ENCODE assay signal across 12 cellular contexts in genomic region chr19:48502720-48503018, GRCh38. TPM values are rescaled to one million over a fixed set of nuclear protein-coding genes. Genes with fewer than 3 reads are reported as not detected.
A peak's percentile ranks its signal among the peaks of the same experiment; 100 is the strongest.
DNase-seq lines count a peak whose midpoint lies in the region; ATAC-seq and TF ChIP-seq lines count a peak whose summit lies in the region.
"Had no signal": no experiment of that assay in that cellular context is flagged by ENCODE, and none has a peak within 500 bp of the region (broad histone marks: within the 10 kb centered on the region; RNA-seq: fewer than 3 reads in every experiment).

No MANE protein-coding gene starts in this region.

- H3F3A ChIP-seq in GM23338 (replicated peaks; ENCODE audit: low read depth): peaks cover 6% of the 10 kb centered on the region; the same call in 1 of the 2 replicates

- H3K9ac ChIP-seq in iPS-15b (ENCODE audit: low read depth, low read length): peak overlapping the region; percentile 47

- TF ChIP-seq CTCF in GM23338 (conservative IDR thresholded peaks at IDR 0.05; ENCODE audit: low read depth in 2 of 2) (no peak), Peyer's patch (IDR thresholded peaks at IDR 0.05) (no peak), suprapubic skin (IDR thresholded peaks at IDR 0.05) (no peak)

- no peaks in the 10 kb centered on the region for H3K9me3 ChIP-seq in Peyer's patch
- no peaks in the 10 kb centered on the region for H3K9me3 ChIP-seq in iPS-15b (ENCODE audit: control insufficient read depth, insufficient read depth, low read length)
- no peaks in the 10 kb centered on the region for H3K9me3 ChIP-seq in suprapubic skin
- H3K9me3 ChIP-seq: sigmoid colon had no signal

- H3K9me2 ChIP-seq in GM23338 (ENCODE audit: insufficient read depth): no peaks in the 10 kb centered on the region

- H3K9me3 Mint-ChIP-seq in GM23338: no peaks in the 10 kb centered on the region
- H3K9me3 Mint-ChIP-seq: activated CD4-positive, alpha-beta T cell treated with anti-CD3 and anti-CD28 coated beads, Interleukin-2, amount 10 ng/mL, durations not matched to agents 24 days and 14 days; T-helper 1 cell treated with Interleukin-12 subunit alpha and Interleukin-12 subunit beta and Interleukin-4 antibody, amounts not matched to agents 30 μg/mL and 1 μg/mL, for 36 hours had no signal

- H4K20me1 ChIP-seq in GM23338 (replicated peaks; ENCODE audit: insufficient read depth): no peaks in the 10 kb centered on the region

- H3K4me1 Mint-ChIP-seq in GM23338: peaks cover 16% of the 10 kb centered on the region

- H3K27ac ChIP-seq in GM23338 (ENCODE audit: low read depth): no peak overlapping the region
- H3K27ac ChIP-seq in Peyer's patch: peak overlapping the region in 3 of 4 donors; percentile 7 to 46 (median 17)
- no peak overlapping the region for H3K27ac ChIP-seq in suprapubic skin
- H3K27ac ChIP-seq: sigmoid colon had no signal

- H3K27me3 ChIP-seq in GM23338 (ENCODE audit: insufficient read depth) (no peaks in the 10 kb centered on the region), Peyer's patch (no peaks in the 10 kb centered on the region), iPS-15b (ENCODE audit: control insufficient read depth, insufficient read depth, low read length) (no peaks in the 10 kb centered on the region), suprapubic skin (peaks cover 33% of the 10 kb centered on the region)

- peaks cover 21% of the 10 kb centered on the region for H3K27me3 Mint-ChIP-seq in GM23338 (ENCODE audit: insufficient read depth, low read depth, poor library complexity)

- H3K36me3 Mint-ChIP-seq in GM23338 (ENCODE audit: low read depth): peaks cover 2% of the 10 kb centered on the region

- no peak for DNase-seq in GM23338 (ENCODE audit: low spot score)
- no peak for DNase-seq in Peyer's patch
- no peak for DNase-seq in suprapubic skin (ENCODE audit: low spot score in 2 of 2)
- DNase-seq in COLO829 (ENCODE audit: low spot score): no peak
- DNase-seq: DMS 273 treated with DMSO at 0.1 percent for 48 hours, sigmoid colon had no signal

- H2AFZ ChIP-seq in GM23338: 0 out of 2 replicates have a peak overlapping the region, but pooled peaks have one; percentile 63

- H3K4me1 ChIP-seq in GM23338 (ENCODE audit: insufficient read depth) (peaks cover 7% of the 10 kb centered on the region; the same call in 1 of the 2 replicates), Peyer's patch (peaks cover 0 to 8% (median under 1%) of the 10 kb centered on the region in 4 donors), iPS-15b (ENCODE audit: control insufficient read depth, insufficient read depth, low read length) (no peaks in the 10 kb centered on the region), suprapubic skin (peaks cover 21% of the 10 kb centered on the region)

- ATAC-seq in GM23338 (no peak), GM18505 (IDR thresholded peaks at IDR 0.05; ENCODE audit: unreplicated experiment) (no peak), HG03457 (IDR thresholded peaks at IDR 0.05; ENCODE audit: unreplicated experiment) (no peak)

- H3K4me2 ChIP-seq in GM23338: peak overlapping the region; percentile 85

- no peak for TF ChIP-seq EP300 in suprapubic skin (IDR thresholded peaks at IDR 0.05)

- 56% methylated on average over 4 of the region's 8 CpGs for WGBS in suprapubic skin

- peak overlapping the region; percentile 50 for H3K4me3 Mint-ChIP-seq in GM23338

- H3K27ac Mint-ChIP-seq in GM23338: peak overlapping the region; percentile 70; the same call in 1 of the 2 replicates
- H3K27ac Mint-ChIP-seq: T-helper 1 cell treated with Interleukin-12 subunit alpha and Interleukin-12 subunit beta and Interleukin-4 antibody, amounts not matched to agents 30 μg/mL and 1 μg/mL, for 36 hours had no signal

- H3K36me3 ChIP-seq in GM23338 (ENCODE audit: insufficient read depth) (no peaks in the 10 kb centered on the region), Peyer's patch (no peaks in the 10 kb centered on the region), iPS-15b (ENCODE audit: control insufficient read depth, insufficient read depth, low read length) (no peaks in the 10 kb centered on the region), suprapubic skin (no peaks in the 10 kb centered on the region)
- H3K36me3 ChIP-seq: sigmoid colon had no signal

- H3K4me3 ChIP-seq in GM23338 (peak overlapping the region; percentile 63), Peyer's patch (peak overlapping the region in 3 of 4 donors; percentile 22 to 45 (median 24)), iPS-15b (ENCODE audit: low read depth, low read length) (peak overlapping the region; percentile 75), suprapubic skin (peak overlapping the region; percentile 16)
- H3K4me3 ChIP-seq: sigmoid colon had no signal

- TF ChIP-seq POLR2A in Peyer's patch (IDR thresholded peaks at IDR 0.05): no peak
- TF ChIP-seq POLR2A in suprapubic skin (IDR thresholded peaks at IDR 0.05): no peak
- no peak for TF ChIP-seq POLR2A in GM18505 (IDR thresholded peaks at IDR 0.05; ENCODE audit: borderline replicate concordance, extremely low read depth, insufficient read depth, insufficient read length)

- H3K79me2 ChIP-seq in GM23338 (replicated peaks; ENCODE audit: insufficient read depth): no peaks in the 10 kb centered on the region

TF ChIP-seq in GM23338, 12 proteins besides CTCF, POLR2A, EP300 and RAD21:
- TF ChIP-seq ZNF114 (CRISPR knock-in tag; IDR thresholded peaks at IDR 0.05) (no peak), STAT1 (IDR thresholded peaks at IDR 0.05; ENCODE audit: unreplicated experiment) (no peak), EZH2phosphoT487 (IDR thresholded peaks at IDR 0.05; ENCODE audit: unreplicated experiment) (no peak)

RNA-seq across cellular contexts. Expression of gene LMTK3, which starts 9.0 kb away (rescaled TPM):
- total RNA-seq in GM23338 (2014; rRNA removed; shearing (Covaris generic)): 5.7 and 11.8 TPM in 2 replicates
- 1.6 and 2.0 TPM in 2 replicates for polyA plus RNA-seq in GM23338 (2016; fragmentation: Nextera tagmentation; extraction: Ambion mirVana)
- 10 to 100 TPM in 2 of 4 donors, 1 to 10 TPM in 2; 8.2 to 17.6 (median 12.8) TPM for total RNA-seq in Peyer's patch
- total RNA-seq in suprapubic skin: 1 to 10 TPM; 1.3 to 3.5 (median 1.6) TPM

RNA-seq across cellular contexts. Expression of gene CYTH2, which starts 33.5 kb away (rescaled TPM):
- 42.6 and 60.4 TPM in 2 replicates for total RNA-seq in GM23338 (2014; rRNA removed; shearing (Covaris generic))
- 38.8 and 41.1 TPM in 2 replicates for polyA plus RNA-seq in GM23338 (2016; fragmentation: Nextera tagmentation; extraction: Ambion mirVana)
- total RNA-seq in Peyer's patch (100 to 1,000 TPM in 1 of 4 donors, 10 to 100 TPM in 3; 64.5 to 160 (median 76.9) TPM), suprapubic skin (10 to 100 TPM; 54.9 to 86.5 (median 63.2) TPM)

RNA-seq across cellular contexts. Expression of gene KCNJ14, which starts 47.3 kb away (rescaled TPM):
- total RNA-seq in GM23338 (2014; rRNA removed; shearing (Covaris generic)): 0.94 and 1.2 TPM in 2 replicates
- polyA plus RNA-seq in GM23338 (2016; fragmentation: Nextera tagmentation; extraction: Ambion mirVana): 0.73 and 0.81 TPM in 2 replicates
- total RNA-seq in Peyer's patch (1 to 10 TPM in 3 of 4 donors, under 1 TPM in 1; 0.88 to 2.0 (median 1.8) TPM), suprapubic skin (1 to 10 TPM; 4.2 to 4.7 (median 4.6) TPM)

RNA-seq across cellular contexts. Expression of gene SULT2B1, which starts 49.3 kb away (rescaled TPM):
- total RNA-seq in GM23338 (2014; rRNA removed; shearing (Covaris generic)): 1.3 TPM in 1 of 2 replicates, not detected in the other
- polyA plus RNA-seq in GM23338 (2016; fragmentation: Nextera tagmentation; extraction: Ambion mirVana): 2.3 and 2.5 TPM in 2 replicates
- total RNA-seq in Peyer's patch: 10 to 100 TPM in 1 of 4 donors, 1 to 10 TPM in 3; 2.5 to 14.6 (median 5.9) TPM
- 100 to 1,000 TPM in 2 of 4 donors, 10 to 100 TPM in 2; 26.0 to 162 (median 122) TPM for total RNA-seq in suprapubic skin
- total RNA-seq: activated CD4-positive, alpha-beta T cell treated with anti-CD3 and anti-CD28 coated beads, Interleukin-2, amount 10 ng/mL, durations not matched to agents 24 days and 14 days; fibroblast of villous mesenchyme had no signal

RNA-seq across cellular contexts. Expression of gene GRWD1, which starts 56.9 kb away (rescaled TPM):
- total RNA-seq in GM23338 (2014; rRNA removed; shearing (Covaris generic)): 58.0 and 64.6 TPM in 2 replicates
- 23.2 and 25.8 TPM in 2 replicates for polyA plus RNA-seq in GM23338 (2016; fragmentation: Nextera tagmentation; extraction: Ambion mirVana)
- total RNA-seq in Peyer's patch (10 to 100 TPM in 3 of 4 donors, 1 to 10 TPM in 1; 10.0 to 17.6 (median 15.6) TPM), suprapubic skin (10 to 100 TPM; 24.5 to 53.4 (median 40.1) TPM)

Comparison
In these comparisons a context has a peak if more than half of its experiments do, and no peak if none do; other contexts are left out.
1. H3K27ac ChIP-seq: peak in Peyer's patch (3 of 4); none in GM23338 (single experiment) and suprapubic skin (single experiment).
2. H3K4me3 ChIP-seq: peak in every context shown above with its lines; median percentile 75 in iPS-15b; 63 in GM23338; 24 in Peyer's patch; 16 in suprapubic skin.